In the genomic region with DNA sequence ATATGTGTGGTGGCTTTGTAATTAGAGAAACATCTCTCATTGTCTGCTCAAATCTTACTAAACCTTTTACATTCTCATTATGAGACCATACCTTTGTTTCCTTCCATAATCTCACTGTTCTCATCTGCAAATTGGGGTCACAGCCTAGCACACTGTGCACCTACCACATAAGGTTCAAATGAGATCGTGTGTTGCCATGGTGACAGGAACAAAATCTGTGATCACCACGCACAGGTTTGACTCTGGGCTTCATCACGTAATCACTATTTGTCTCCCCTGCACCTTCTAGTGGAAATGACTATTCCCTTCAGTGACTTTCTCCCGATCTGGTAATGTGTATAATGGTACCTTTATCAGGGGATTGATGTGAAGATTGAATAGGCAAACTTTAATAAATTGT, we compare ENCODE assay signal across 28 cellular contexts. TPM values are rescaled to one million over a fixed set of nuclear protein-coding genes. Genes with fewer than 3 reads are reported as not detected.
"Had no signal": no experiment of that assay in that cellular context is flagged by ENCODE, and none has a peak within 500 bp of the region (broad histone marks: within the 10 kb centered on the region; RNA-seq: fewer than 3 reads in every experiment).

No MANE protein-coding gene starts in this region.

- H3K27ac ChIP-seq: hepatocyte, lower lobe of right lung, pancreas, psoas muscle, right atrium auricular region, skin epidermis, stomach, testis, thyroid gland, transverse colon, upper lobe of left lung, vagina had no signal

- H3K4me1 ChIP-seq: lower lobe of right lung, pancreas, psoas muscle, right atrium auricular region, stomach, testis, thyroid gland, transverse colon, upper lobe of left lung, vagina had no signal

- ATAC-seq: left cardiac atrium; left lobe of liver; left ventricle myocardium superior; lower lobe of right lung; naive thymus-derived CD8-positive, alpha-beta T cell; pancreas; psoas muscle; sciatic nerve; stimulated activated naive B cell treated with anti-CD40 and anti-IgM and Interleukin-4, amounts not matched to agents 10 μg/mL and 1 μg/mL and 100 μg/mL, for 72 hours; stimulated activated naive CD8-positive, alpha-beta T cell treated with anti-CD3 and anti-CD28 coated beads, Interleukin-15, Interleukin-2, amounts not matched to agents 100 U/mL and 50 U/mL, for 24 hours had no signal

- DNase-seq: kidney glomerular epithelial cell; left cardiac atrium; left ventricle myocardium superior; lower lobe of right lung; mammary epithelial cell; mesenchymal stem cell; naive thymus-derived CD8-positive, alpha-beta T cell; pancreas; psoas muscle; stimulated activated CD4-positive, alpha-beta T cell treated with anti-CD3 and anti-CD28 coated beads, Interleukin-12 subunit alpha, Interleukin-12 subunit beta, amount 100 ng/mL, for 4 hours; stimulated activated CD4-positive, alpha-beta T cell treated with anti-CD3 and anti-CD28 coated beads, Interleukin-15, amount 100 ng/mL, for 24 hours; stimulated activated CD4-positive, alpha-beta T cell treated with anti-CD3 and anti-CD28 coated beads, Interleukin-2, amount 100 ng/mL, for 24 hours; stimulated activated CD4-positive, alpha-beta T cell treated with anti-CD3 and anti-CD28 coated beads, Interleukin-4, amount 100 ng/mL, for 1 hour; stimulated activated naive B cell treated with anti-CD40 and anti-IgM and Interleukin-4, amounts not matched to agents 10 μg/mL and 1 μg/mL and 100 μg/mL, for 72 hours; stimulated activated naive CD8-positive, alpha-beta T cell treated with anti-CD3 and anti-CD28 coated beads, Interleukin-15, Interleukin-2, amounts not matched to agents 100 U/mL and 50 U/mL, for 24 hours; stomach; testis; thyroid gland; transverse colon; upper lobe of left lung had no signal

- H3K4me3 ChIP-seq: hepatocyte, lower lobe of right lung, pancreas, psoas muscle, right atrium auricular region, skin epidermis, stomach, testis, thyroid gland, transverse colon, upper lobe of left lung, vagina had no signal

- H3K36me3 ChIP-seq: lower lobe of right lung, pancreas, right atrium auricular region, stomach, thyroid gland, transverse colon, upper lobe of left lung, vagina had no signal

- H3K27me3 ChIP-seq: hepatocyte, pancreas, right atrium auricular region, stomach, testis, thyroid gland, transverse colon, upper lobe of left lung, vagina had no signal

- H3K9me3 ChIP-seq: lower lobe of right lung, pancreas, psoas muscle, right atrium auricular region, stomach, testis, thyroid gland, transverse colon, upper lobe of left lung, vagina had no signal

- H3K79me2 ChIP-seq: hepatocyte had no signal

- FAIRE-seq: keratinocyte, pancreas had no signal

- H3K4me2 ChIP-seq: hepatocyte had no signal

- H2AFZ ChIP-seq: hepatocyte had no signal

RNA-seq across cellular contexts. Expression of gene CDH8, which starts 26.1 kb away (rescaled TPM):
- total RNA-seq: left lobe of liver, left ventricle myocardium superior, osteoblast, right atrium auricular region, sciatic nerve, thyroid gland had no signal
- polyA plus RNA-seq: naive thymus-derived CD8-positive, alpha-beta T cell had no signal
